ENCODE assay signal across 23 cellular contexts in the genomic region with DNA sequence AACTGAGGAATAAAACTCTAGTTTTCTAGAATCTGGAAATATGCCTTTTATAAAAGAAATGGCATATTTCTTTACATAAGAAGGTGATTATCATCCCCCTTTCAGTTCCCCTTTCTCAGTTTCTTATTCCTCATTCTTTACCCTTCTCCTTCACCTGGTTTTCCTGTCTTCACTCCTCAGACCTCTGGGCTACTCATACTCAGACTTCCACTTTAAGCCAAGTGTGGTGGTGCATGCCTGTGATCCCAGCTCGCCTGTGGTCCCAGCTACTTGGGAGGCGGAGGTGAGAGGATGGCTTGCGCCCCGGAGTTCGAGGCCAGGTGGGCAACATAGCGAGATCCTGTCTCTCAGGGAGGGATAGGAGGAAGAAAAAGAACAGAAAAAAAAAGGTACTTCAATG. TPM values are rescaled to one million over a fixed set of nuclear protein-coding genes. Genes with fewer than 3 reads are reported as not detected.
DNase-seq lines count a peak whose midpoint lies in the region; ATAC-seq, FAIRE-seq and TF ChIP-seq lines count a peak whose summit lies in the region.
"Had no signal": no experiment of that assay in that cellular context is flagged by ENCODE, and none has a peak within 500 bp of the region (broad histone marks: within the 10 kb centered on the region; RNA-seq: fewer than 3 reads in every experiment).

No MANE protein-coding gene starts in this region.

- TF ChIP-seq CTCF in A549 (IDR thresholded peaks at IDR 0.05) = no peak
- no peak for TF ChIP-seq CTCF in OCI-LY7 (conservative IDR thresholded peaks at IDR 0.05; ENCODE audit: low read length)
- TF ChIP-seq CTCF in RWPE1 (conservative IDR thresholded peaks at IDR 0.05; ENCODE audit: low read depth) = no peak

- H3K4me3 ChIP-seq in A549 (no peak overlapping the region), OCI-LY7 (ENCODE audit: low read depth, low read length, poor library complexity, severe bottlenecking) (no peak overlapping the region)
- no peak overlapping the region for H3K4me3 ChIP-seq in CD8-positive, alpha-beta memory T cell (ENCODE audit: low read length)
- H3K4me3 ChIP-seq: adrenal gland, MG63, spleen, upper lobe of right lung had no signal

- peak overlapping the region in 3 of 8 donors; percentile 28 to 74 (median 44) for H3K27ac Mint-ChIP-seq in CD8-positive, alpha-beta memory T cell

- H3K27me3 ChIP-seq in CD8-positive, alpha-beta memory T cell (ENCODE audit: insufficient read depth, low read length, poor library complexity, severe bottlenecking) = no peaks in the 10 kb centered on the region
- H3K27me3 ChIP-seq: adrenal gland, MG63, spleen, upper lobe of right lung had no signal

- POLR2A ChIA-PET in A549 (lab: Yijun Ruan, JAX) = no interaction called here
- POLR2A ChIA-PET in OCI-LY7 (lab: Charles Lee) = interaction anchor here (1.2 to 2.1 kb wide), 2 partner anchors 11 kb away, joined by 5 to 7 read pairs; no protein-coding TSS in a partner anchor
- POLR2A ChIA-PET in RWPE1 (lab: Yijun Ruan, JAX; ENCODE audit: low non-redundant PET) = no interaction called here
- POLR2A ChIA-PET in CD8-positive, alpha-beta memory T cell (lab: Charles Lee) = interaction anchor here (0.6 kb wide), 1 partner anchor 106 kb away, joined by 5 read pairs; no protein-coding TSS in a partner anchor

- no peaks in the 10 kb centered on the region for H3K79me2 ChIP-seq in OCI-LY7 (ENCODE audit: insufficient read depth, low read depth, low read length)

- H3K9me2 ChIP-seq in OCI-LY7 (ENCODE audit: insufficient read depth, low read length) = no peaks in the 10 kb centered on the region

- ATAC-seq in A549 (no peak), GM18870 (IDR thresholded peaks at IDR 0.05; ENCODE audit: unreplicated experiment) (peak; percentile 53), HG02798 (IDR thresholded peaks at IDR 0.05; ENCODE audit: poor library complexity, unreplicated experiment) (peak; percentile 53)
- ATAC-seq: HepG2, upper lobe of right lung had no signal

- H3K4me2 ChIP-seq in A549 (no peak overlapping the region), OCI-LY7 (ENCODE audit: low read length) (peak overlapping the region; percentile 31; the same call in 1 of the 2 replicates)

- H3K27me3 Mint-ChIP-seq in CD8-positive, alpha-beta memory T cell = no peaks in the 10 kb centered on the region

- intact Hi-C loops in OCI-LY7 (cut with micrococcal nuclease; ENCODE audit: unreplicated experiment) = no loop called here

- H3K4me1 ChIP-seq in A549 (peaks cover 15% of the 10 kb centered on the region), OCI-LY7 (ENCODE audit: insufficient read depth, low read length, poor library complexity, severe bottlenecking) (peaks cover 13% of the 10 kb centered on the region)
- no peaks in the 10 kb centered on the region for H3K4me1 ChIP-seq in CD8-positive, alpha-beta memory T cell (ENCODE audit: insufficient read depth, low read length)
- H3K4me1 ChIP-seq: upper lobe of right lung had no signal

- no peaks in the 10 kb centered on the region for H3K9me3 ChIP-seq in A549
- H3K9me3 ChIP-seq in OCI-LY7 (ENCODE audit: low read length) = no peaks in the 10 kb centered on the region
- no peaks in the 10 kb centered on the region for H3K9me3 ChIP-seq in CD8-positive, alpha-beta memory T cell (ENCODE audit: low read length)
- H3K9me3 ChIP-seq: adrenal gland, MG63, spleen, upper lobe of right lung had no signal

- no peak overlapping the region for H3K27ac ChIP-seq in A549
- H3K27ac ChIP-seq in OCI-LY7 (ENCODE audit: low read depth, low read length, poor library complexity, severe bottlenecking) = no peak overlapping the region
- H3K27ac ChIP-seq in RWPE1 = no peak overlapping the region
- H3K27ac ChIP-seq in CD8-positive, alpha-beta memory T cell (ENCODE audit: low read depth, low read length) = no peak overlapping the region
- H3K27ac ChIP-seq: adrenal gland, spleen, upper lobe of right lung had no signal

- no peaks in the 10 kb centered on the region for H4K20me1 ChIP-seq in OCI-LY7 (ENCODE audit: insufficient read depth, low read length)

- FAIRE-seq in A549 (lab: Jason Lieb, UNC) = peak; percentile 54
- FAIRE-seq: HepG2, keratinocyte had no signal

- H2AFZ ChIP-seq in OCI-LY7 (ENCODE audit: low read length) = no peak overlapping the region

- no TSS peak for BruUV-seq in OCI-LY7 (replicated peaks; lab: Mats Ljungman, UMichigan)

- peaks cover 14 to 21% (median 18%) of the 10 kb centered on the region in 3 donors for H3K4me1 Mint-ChIP-seq in CD8-positive, alpha-beta memory T cell
- H3K4me1 Mint-ChIP-seq: neural crest cell had no signal

- DNase-seq in A549 (ENCODE audit: low read depth in 1 of 2, low spot score in 1 of 2) = no peak
- peak; percentile 38 for DNase-seq in OCI-LY7 (ENCODE audit: low spot score)
- DNase-seq in RWPE1 (ENCODE audit: low spot score) = no peak
- DNase-seq in NCI-H226 = no peak
- DNase-seq in activated T-cell treated with anti-CD3 and anti-CD28 coated beads, Interleukin-2, amount 50 U/mL, for 48 hours = no peak
- DNase-seq in CD8-positive, alpha-beta memory T cell = no peak
- DNase-seq: activated CD8-positive, alpha-beta memory T cell treated with anti-CD3 and anti-CD28 coated beads for 24 hours; adrenal gland; caudate nucleus; DMS79 treated with DMSO at 0.1 percent for 48 hours; effector memory CD4-positive, alpha-beta T cell; mesenchymal stem cell; MG63; NCI-H2029; NCI-H524 treated with DMSO at 0.1 percent for 48 hours; spleen; stimulated activated naive CD4-positive, alpha-beta T cell; upper lobe of right lung had no signal

- 92% methylated on average over 6 of the region's 6 CpGs for WGBS in A549 (ENCODE audit: missing lambda C conversion rate)

- TF ChIP-seq EP300 in A549 (IDR thresholded peaks at IDR 0.05) = no peak

- TF ChIP-seq RAD21 in A549 (conservative IDR thresholded peaks at IDR 0.05 in 1 of 2, IDR thresholded peaks at IDR 0.05 in 1 of 2) = no peak

- H3K9me3 Mint-ChIP-seq in CD8-positive, alpha-beta memory T cell = no peaks in the 10 kb centered on the region
- H3K9me3 Mint-ChIP-seq: neural crest cell had no signal

- TF ChIP-seq POLR2A in A549 (IDR thresholded peaks at IDR 0.05; ENCODE audit: low read length) = no peak

- CTCF ChIA-PET in A549 (lab: Yijun Ruan, JAX) = no interaction called here
- CTCF ChIA-PET in OCI-LY7 (lab: Charles Lee; ENCODE audit: unreplicated experiment) = no interaction called here
- CTCF ChIA-PET in RWPE1 (lab: Yijun Ruan, JAX) = interaction anchor here (0.6 kb wide), 1 partner anchor 468 kb away, joined by 3 read pairs; no protein-coding TSS in a partner anchor
- CTCF ChIA-PET in CD8-positive, alpha-beta memory T cell (lab: Charles Lee) = no interaction called here

- H3K36me3 Mint-ChIP-seq in CD8-positive, alpha-beta memory T cell = peaks cover 0 to 22% (median 7%) of the 10 kb centered on the region in 3 donors

- H3K36me3 ChIP-seq in OCI-LY7 (ENCODE audit: insufficient read depth, low read length) = no peaks in the 10 kb centered on the region; the same call in 1 of the 2 replicates
- H3K36me3 ChIP-seq in CD8-positive, alpha-beta memory T cell (ENCODE audit: insufficient read depth, low read length) = no peaks in the 10 kb centered on the region
- H3K36me3 ChIP-seq: adrenal gland, MG63, upper lobe of right lung had no signal

- H3K4me3 Mint-ChIP-seq in CD8-positive, alpha-beta memory T cell = no peak overlapping the region
- H3K4me3 Mint-ChIP-seq: neural crest cell had no signal

TF ChIP-seq in A549, 52 proteins besides CTCF, POLR2A, EP300 and RAD21 (continues in another document):
- TF ChIP-seq CHD4 (IDR thresholded peaks at IDR 0.05; ENCODE audit: borderline replicate concordance) (no peak), JUNB (IDR thresholded peaks at IDR 0.05) (no peak), HOXB13 (CRISPR knock-in tag; IDR thresholded peaks at IDR 0.05; ENCODE audit: low read depth) (no peak), MAZ (IDR thresholded peaks at IDR 0.05; ENCODE audit: borderline replicate concordance, low read depth, low read length) (no peak), EHMT2 (IDR thresholded peaks at IDR 0.05; ENCODE audit: low read depth) (no peak), CBX8 (IDR thresholded peaks at IDR 0.05) (no peak), FOSL2 (IDR thresholded peaks at IDR 0.05) (no peak), FOSL2 (CRISPR knock-in tag; IDR thresholded peaks at IDR 0.05) (no peak), KDM5A (IDR thresholded peaks at IDR 0.05) (no peak), JUN (IDR thresholded peaks at IDR 0.05) (no peak), EHF (CRISPR knock-in tag; IDR thresholded peaks at IDR 0.05) (no peak), BHLHE40 (IDR thresholded peaks at IDR 0.05; ENCODE audit: low read depth, low read length) (no peak), RFX5 (IDR thresholded peaks at IDR 0.05) (no peak)
- TF ChIP-seq, protein P1, sequence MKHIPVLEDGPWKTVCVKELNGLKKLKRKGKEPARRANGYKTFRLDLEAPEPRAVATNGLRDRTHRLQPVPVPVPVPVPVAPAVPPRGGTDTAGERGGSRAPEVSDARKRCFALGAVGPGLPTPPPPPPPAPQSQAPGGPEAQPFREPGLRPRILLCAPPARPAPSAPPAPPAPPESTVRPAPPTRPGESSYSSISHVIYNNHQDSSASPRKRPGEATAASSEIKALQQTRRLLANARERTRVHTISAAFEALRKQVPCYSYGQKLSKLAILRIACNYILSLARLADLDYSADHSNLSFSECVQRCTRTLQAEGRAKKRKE (CRISPR knock-in tag; IDR thresholded peaks at IDR 0.05; ENCODE audit: low read depth) = no peak
- TF ChIP-seq, protein P2, sequence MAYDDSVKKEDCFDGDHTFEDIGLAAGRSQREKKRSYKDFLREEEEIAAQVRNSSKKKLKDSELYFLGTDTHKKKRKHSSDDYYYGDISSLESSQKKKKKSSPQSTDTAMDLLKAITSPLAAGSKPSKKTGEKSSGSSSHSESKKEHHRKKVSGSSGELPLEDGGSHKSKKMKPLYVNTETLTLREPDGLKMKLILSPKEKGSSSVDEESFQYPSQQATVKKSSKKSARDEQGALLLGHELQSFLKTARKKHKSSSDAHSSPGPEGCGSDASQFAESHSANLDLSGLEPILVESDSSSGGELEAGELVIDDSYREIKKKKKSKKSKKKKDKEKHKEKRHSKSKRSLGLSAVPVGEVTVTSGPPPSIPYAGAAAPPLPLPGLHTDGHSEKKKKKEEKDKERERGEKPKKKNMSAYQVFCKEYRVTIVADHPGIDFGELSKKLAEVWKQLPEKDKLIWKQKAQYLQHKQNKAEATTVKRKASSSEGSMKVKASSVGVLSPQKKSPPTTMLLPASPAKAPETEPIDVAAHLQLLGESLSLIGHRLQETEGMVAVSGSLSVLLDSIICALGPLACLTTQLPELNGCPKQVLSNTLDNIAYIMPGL (CRISPR knock-in tag; IDR thresholded peaks at IDR 0.05; ENCODE audit: borderline replicate concordance) = no peak

RNA-seq across cellular contexts. Expression of a gene that starts 57.2 kb away (rescaled TPM):
- polyA plus RNA-seq in A549 (2011; rRNA removed) (16.4 and 17.4 TPM in 2 replicates), A549 (2017; fragmentation: RNase III; extraction: RNeasy Plus Mini Kit Qiagen cat#74134 plus additional on column Dnase treatment) (19.3 to 22.7 TPM (median 19.6 TPM) in 3 replicates)
- 2.7 TPM in 2 replicates for polyA plus RNA-seq in A549 (2012; cell fraction: cytosol; rRNA removed)
- 2.1 and 3.3 TPM in 2 replicates for polyA plus RNA-seq in A549 (2012; cell fraction: nucleus; rRNA removed)
- polyA minus RNA-seq in A549 (2011; rRNA and poly(A)+ RNA removed) = 7.1 and 8.1 TPM in 2 replicates
- 23.9 and 28.4 TPM in 2 replicates for total RNA-seq in OCI-LY7 (2014; rRNA removed; shearing (Covaris generic))
- 23.1 and 24.1 TPM in 2 replicates for total RNA-seq in OCI-LY7 (2022)
- total RNA-seq in CD8-positive, alpha-beta memory T cell = 10 to 100 TPM; 19.7 to 21.0 TPM
- polyA plus RNA-seq in CD8-positive, alpha-beta memory T cell = 17.5 TPM

Comparison
In these comparisons a context has a peak if more than half of its experiments do, and no peak if none do; other contexts are left out.
1. ATAC-seq: peak in GM18870 (single experiment) and HG02798 (single experiment); none in A549 (0 of 2).
2. POLR2A ChIA-PET loops: an anchor here in OCI-LY7 (1.2 to 2.1 kb wide) and CD8-positive, alpha-beta memory T cell (0.6 kb wide); none called in A549 and RWPE1.